ENCODE assay signal across 8 cellular contexts in genomic region chr9:83062011-83062652, GRCh38. TPM values are rescaled to one million over a fixed set of nuclear protein-coding genes. Genes with fewer than 3 reads are reported as not detected.
DNase-seq lines count a peak whose midpoint lies in the region; ATAC-seq and TF ChIP-seq lines count a peak whose summit lies in the region.

No MANE protein-coding gene starts in this region.

- H3K27ac ChIP-seq in esophagus squamous epithelium (peak overlapping the region; percentile 67 to 86 (median 82)), ovary (no peak overlapping the region)

- 0 to 12% methylated on average over 7 to 25 of the region's 53 CpGs for WGBS in esophagus squamous epithelium, 2 donors
- 1 to 2% (median 1%) methylated on average over 35 to 53 of the region's 53 CpGs for WGBS in ovary, 3 donors

- H3K9me3 ChIP-seq in esophagus squamous epithelium (no peaks in the 10 kb centered on the region), ovary (peaks cover 0 to 3% of the 10 kb centered on the region in 2 donors)

- peak; percentile 41 for DNase-seq in DMS153 treated with DMSO at 0.1 percent for 48 hours (lab: John Stamatoyannopoulos, UW; ENCODE audit: unreplicated experiment)
- DNase-seq in NCI-H2227 (lab: John Stamatoyannopoulos, UW; ENCODE audit: unreplicated experiment): peak; percentile 26
- no peak for DNase-seq in esophagus squamous epithelium (lab: John Stamatoyannopoulos, UW)
- peak in 1 of 5 donors; percentile 34 for DNase-seq in ovary

- H3K4me3 ChIP-seq in esophagus squamous epithelium (peak overlapping the region; percentile 49 to 65 (median 58)), ovary (peak overlapping the region; percentile 30)

- no peaks in the 10 kb centered on the region for H3K36me3 ChIP-seq in esophagus squamous epithelium
- no peaks in the 10 kb centered on the region for H3K36me3 ChIP-seq in ovary

- intact Hi-C loops in esophagus squamous epithelium (cut with DNase I) (no loop called here), ovary (cut with DNase I) (no loop called here)

- ATAC-seq in GM18858 (IDR thresholded peaks at IDR 0.05; ENCODE audit: unreplicated experiment) (no peak), GM21526 (IDR thresholded peaks at IDR 0.05; ENCODE audit: low FRiP score, unreplicated experiment) (no peak), HG02610 (IDR thresholded peaks at IDR 0.05; ENCODE audit: unreplicated experiment) (no peak), HG03442 (IDR thresholded peaks at IDR 0.05; ENCODE audit: unreplicated experiment) (no peak)

- no peak for TF ChIP-seq POLR2A in esophagus squamous epithelium (IDR thresholded peaks at IDR 0.05)
- TF ChIP-seq POLR2A in ovary (IDR thresholded peaks at IDR 0.05): no peak

- H3K4me1 ChIP-seq in esophagus squamous epithelium (peaks cover 0 to 45% (median 0%) of the 10 kb centered on the region in 3 donors), ovary (ENCODE audit: insufficient read depth) (no peaks in the 10 kb centered on the region)

- TF ChIP-seq CTCF in esophagus squamous epithelium (IDR thresholded peaks at IDR 0.05) (no peak), ovary (IDR thresholded peaks at IDR 0.05) (no peak)

- peaks cover 0 to 39% (median 0%) of the 10 kb centered on the region in 4 donors for H3K27me3 ChIP-seq in esophagus squamous epithelium
- H3K27me3 ChIP-seq in ovary: no peaks in the 10 kb centered on the region

- TF ChIP-seq EP300 in ovary (IDR thresholded peaks at IDR 0.05): no peak

RNA-seq across cellular contexts. Expression of gene RASEF, which starts 0.8 kb away (rescaled TPM):
- total RNA-seq in esophagus squamous epithelium (10 to 100 TPM in 3 of 4 donors, 1 to 10 TPM in 1; 9.1 to 17.4 (median 13.5) TPM), ovary (10 to 100 TPM in 1 of 7 donors, 1 to 10 TPM in 4, under 1 TPM in 2; 0.08 to 15.9 (median 1.3) TPM)
- polyA plus RNA-seq in ovary: under 1 TPM; 0.07 to 0.43 TPM

Comparison
In these comparisons a context has a peak if more than half of its experiments do, and no peak if none do; other contexts are left out.
1. H3K27ac ChIP-seq: peak in esophagus squamous epithelium (4 of 4); none in ovary (0 of 2).